Comparison of ENCODE assay signal across 1 cellular context in genomic region chr12:93080452-93080851, GRCh38.
TF ChIP-seq lines count a peak whose summit lies in the region.

No MANE protein-coding gene starts in this region.

TF ChIP-seq in H1, 55 proteins besides CTCF, POLR2A, EP300 and RAD21:
- TF ChIP-seq ASH2L (IDR thresholded peaks at IDR 0.05; ENCODE audit: low read length) (peak; percentile 76), ATF2 (IDR thresholded peaks at IDR 0.05; ENCODE audit: low read length) (no peak), SUZ12 (IDR thresholded peaks at IDR 0.05; ENCODE audit: low read length) (no peak), POU5F1 (IDR thresholded peaks at IDR 0.05; ENCODE audit: low read depth, low read length) (peak; percentile 83; the same call in 1 of the 2 replicates), GTF2F1 (IDR thresholded peaks at IDR 0.05; ENCODE audit: borderline replicate concordance, low read depth, low read length) (no peak), NANOG (IDR thresholded peaks at IDR 0.05; ENCODE audit: insufficient read depth, low read depth, low read length, poor library complexity, severe bottlenecking) (peak; percentile 51), KDM4A (IDR thresholded peaks at IDR 0.05; ENCODE audit: low read depth, low read length, severe bottlenecking) (no peak), ZNF274 (IDR thresholded peaks at IDR 0.05; ENCODE audit: borderline replicate concordance, extremely low read depth, low read length) (no peak), SP1 (IDR thresholded peaks at IDR 0.05; ENCODE audit: low read depth, low read length) (peak; percentile 76; the same call in 1 of the 2 replicates), TBP (IDR thresholded peaks at IDR 0.05; ENCODE audit: low read depth, low read length) (no peak), SIN3A (conservative IDR thresholded peaks at IDR 0.05 in 1 of 2, IDR thresholded peaks at IDR 0.05 in 1 of 2; ENCODE audit: low read depth in 1 of 2, low read length in 2 of 2) (no peak), TAF1 (IDR thresholded peaks at IDR 0.05; ENCODE audit: low read depth, low read length) (peak; percentile 46; the same call in 1 of the 2 replicates)
